Comparison of ENCODE assay signal across 1 cellular context in genomic region chr7:12423355-12423994, GRCh38.
TF ChIP-seq lines count a peak whose summit lies in the region.

No MANE protein-coding gene starts in this region.

TF ChIP-seq in GM23338, 12 proteins besides CTCF, POLR2A, EP300 and RAD21 (continued from another document):
- TF ChIP-seq REST (IDR thresholded peaks at IDR 0.05; ENCODE audit: unreplicated experiment) = no peak
- TF ChIP-seq EZH2phosphoT487 (IDR thresholded peaks at IDR 0.05; ENCODE audit: unreplicated experiment) = no peak
- TF ChIP-seq ZNF114 (CRISPR knock-in tag; IDR thresholded peaks at IDR 0.05) = no peak
- no peak for TF ChIP-seq JUNB (IDR thresholded peaks at IDR 0.05; ENCODE audit: unreplicated experiment)
- no peak; the same call in 1 of the 2 replicates for TF ChIP-seq POLR2AphosphoS5 (IDR thresholded peaks at IDR 0.05; ENCODE audit: low read depth)
- no peak for TF ChIP-seq ZNF331 (CRISPR knock-in tag; IDR thresholded peaks at IDR 0.05; ENCODE audit: low read depth)
